In genomic region chr7:44046321-44047061, GRCh38 we compare ENCODE assay signal across 1 cellular context.
TF ChIP-seq lines count a peak whose summit lies in the region.

No MANE protein-coding gene starts in this region.

TF ChIP-seq in GM12878, 131 proteins besides CTCF, POLR2A, EP300 and RAD21 (continues in another document):
- TF ChIP-seq CEBPB (IDR thresholded peaks at IDR 0.05; ENCODE audit: borderline replicate concordance in 1 of 2, low read depth in 2 of 2, low read length in 2 of 2): no peak
- TF ChIP-seq, protein P1, sequence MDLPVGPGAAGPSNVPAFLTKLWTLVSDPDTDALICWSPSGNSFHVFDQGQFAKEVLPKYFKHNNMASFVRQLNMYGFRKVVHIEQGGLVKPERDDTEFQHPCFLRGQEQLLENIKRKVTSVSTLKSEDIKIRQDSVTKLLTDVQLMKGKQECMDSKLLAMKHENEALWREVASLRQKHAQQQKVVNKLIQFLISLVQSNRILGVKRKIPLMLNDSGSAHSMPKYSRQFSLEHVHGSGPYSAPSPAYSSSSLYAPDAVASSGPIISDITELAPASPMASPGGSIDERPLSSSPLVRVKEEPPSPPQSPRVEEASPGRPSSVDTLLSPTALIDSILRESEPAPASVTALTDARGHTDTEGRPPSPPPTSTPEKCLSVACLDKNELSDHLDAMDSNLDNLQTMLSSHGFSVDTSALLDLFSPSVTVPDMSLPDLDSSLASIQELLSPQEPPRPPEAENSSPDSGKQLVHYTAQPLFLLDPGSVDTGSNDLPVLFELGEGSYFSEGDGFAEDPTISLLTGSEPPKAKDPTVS (IDR thresholded peaks at IDR 0.05; ENCODE audit: low read depth, low read length): no peak
- TF ChIP-seq ZNF207 (IDR thresholded peaks at IDR 0.05; ENCODE audit: borderline replicate concordance): no peak
- TF ChIP-seq SUZ12 (IDR thresholded peaks at IDR 0.05; ENCODE audit: unreplicated experiment): no peak
- TF ChIP-seq KAT2A (conservative IDR thresholded peaks at IDR 0.05; ENCODE audit: control insufficient read depth, low read depth, low read length): no peak
- peak in 1 of 2 experiments; percentile 17; a peak in 1 of 4 replicates for TF ChIP-seq BHLHE40 (IDR thresholded peaks at IDR 0.05; ENCODE audit: borderline replicate concordance in 1 of 2, low read depth in 2 of 2, low read length in 1 of 2)
- TF ChIP-seq IKZF1 (conservative IDR thresholded peaks at IDR 0.05): peak; percentile 62
- peak; percentile 76 for TF ChIP-seq TCF12 (IDR thresholded peaks at IDR 0.05; ENCODE audit: low read depth, low read length)
- no peak for TF ChIP-seq SRF (IDR thresholded peaks at IDR 0.05; ENCODE audit: low read depth in 2 of 2, low read length in 2 of 2)
- peak in 1 of 2 experiments; percentile 51; a peak in 2 of 4 replicates for TF ChIP-seq ETV6 (conservative IDR thresholded peaks at IDR 0.05 in 1 of 2, IDR thresholded peaks at IDR 0.05 in 1 of 2; ENCODE audit: borderline replicate concordance in 1 of 2, low read depth in 1 of 2)
- peak; percentile 83 for TF ChIP-seq RUNX3 (IDR thresholded peaks at IDR 0.05; ENCODE audit: low read length)
- TF ChIP-seq MTA3 (IDR thresholded peaks at IDR 0.05; ENCODE audit: borderline replicate concordance, low read length): no peak
- no peak for TF ChIP-seq KLF5 (IDR thresholded peaks at IDR 0.05; ENCODE audit: partially characterized antibody)
- peak; percentile 53; a peak in 3 of 4 replicates for TF ChIP-seq IKZF2 (IDR thresholded peaks at IDR 0.05)
- no peak for TF ChIP-seq MXI1 (IDR thresholded peaks at IDR 0.05; ENCODE audit: low read depth, low read length)
- peak; percentile 52; the same call in 1 of the 2 replicates for TF ChIP-seq TCF3 (IDR thresholded peaks at IDR 0.05; ENCODE audit: borderline replicate concordance, insufficient read depth, low read depth, low read length)
- TF ChIP-seq MLLT1 (IDR thresholded peaks at IDR 0.05): 0 out of 2 replicates have a peak, but pooled peaks have one; percentile 23
- TF ChIP-seq, protein P2, sequence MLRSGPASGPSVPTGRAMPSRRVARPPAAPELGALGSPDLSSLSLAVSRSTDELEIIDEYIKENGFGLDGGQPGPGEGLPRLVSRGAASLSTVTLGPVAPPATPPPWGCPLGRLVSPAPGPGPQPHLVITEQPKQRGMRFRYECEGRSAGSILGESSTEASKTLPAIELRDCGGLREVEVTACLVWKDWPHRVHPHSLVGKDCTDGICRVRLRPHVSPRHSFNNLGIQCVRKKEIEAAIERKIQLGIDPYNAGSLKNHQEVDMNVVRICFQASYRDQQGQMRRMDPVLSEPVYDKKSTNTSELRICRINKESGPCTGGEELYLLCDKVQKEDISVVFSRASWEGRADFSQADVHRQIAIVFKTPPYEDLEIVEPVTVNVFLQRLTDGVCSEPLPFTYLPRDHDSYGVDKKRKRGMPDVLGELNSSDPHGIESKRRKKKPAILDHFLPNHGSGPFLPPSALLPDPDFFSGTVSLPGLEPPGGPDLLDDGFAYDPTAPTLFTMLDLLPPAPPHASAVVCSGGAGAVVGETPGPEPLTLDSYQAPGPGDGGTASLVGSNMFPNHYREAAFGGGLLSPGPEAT (IDR thresholded peaks at IDR 0.05; ENCODE audit: low read depth): 0 out of 2 replicates have a peak, but pooled peaks have one; percentile 22
- no peak for TF ChIP-seq RB1 (IDR thresholded peaks at IDR 0.05; ENCODE audit: borderline replicate concordance)
- peak; percentile 79; the same call in 1 of the 2 replicates for TF ChIP-seq SPI1 (IDR thresholded peaks at IDR 0.05; ENCODE audit: borderline replicate concordance, insufficient read depth, low read depth, low read length)
- TF ChIP-seq NR2F1 (conservative IDR thresholded peaks at IDR 0.05): peak; percentile 78
- no peak for TF ChIP-seq SMARCA5 (IDR thresholded peaks at IDR 0.05)
- TF ChIP-seq, protein P3, sequence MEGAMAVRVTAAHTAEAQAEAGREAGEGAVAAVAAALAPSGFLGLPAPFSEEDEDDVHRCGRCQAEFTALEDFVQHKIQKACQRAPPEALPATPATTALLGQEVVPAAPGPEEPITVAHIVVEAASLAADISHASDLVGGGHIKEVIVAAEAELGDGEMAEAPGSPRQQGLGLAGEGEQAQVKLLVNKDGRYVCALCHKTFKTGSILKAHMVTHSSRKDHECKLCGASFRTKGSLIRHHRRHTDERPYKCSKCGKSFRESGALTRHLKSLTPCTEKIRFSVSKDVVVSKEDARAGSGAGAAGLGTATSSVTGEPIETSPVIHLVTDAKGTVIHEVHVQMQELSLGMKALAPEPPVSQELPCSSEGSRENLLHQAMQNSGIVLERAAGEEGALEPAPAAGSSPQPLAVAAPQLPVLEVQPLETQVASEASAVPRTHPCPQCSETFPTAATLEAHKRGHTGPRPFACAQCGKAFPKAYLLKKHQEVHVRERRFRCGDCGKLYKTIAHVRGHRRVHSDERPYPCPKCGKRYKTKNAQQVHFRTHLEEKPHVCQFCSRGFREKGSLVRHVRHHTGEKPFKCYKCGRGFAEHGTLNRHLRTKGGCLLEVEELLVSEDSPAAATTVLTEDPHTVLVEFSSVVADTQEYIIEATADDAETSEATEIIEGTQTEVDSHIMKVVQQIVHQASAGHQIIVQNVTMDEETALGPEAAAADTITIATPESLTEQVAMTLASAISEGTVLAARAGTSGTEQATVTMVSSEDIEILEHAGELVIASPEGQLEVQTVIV (IDR thresholded peaks at IDR 0.05; ENCODE audit: borderline replicate concordance, partially characterized antibody): no peak
- TF ChIP-seq POLR2AphosphoS2 (IDR thresholded peaks at IDR 0.05; ENCODE audit: low read depth, low read length): no peak
- TF ChIP-seq BRCA1 (IDR thresholded peaks at IDR 0.05; ENCODE audit: low read depth, low read length): no peak
- TF ChIP-seq HDGF (IDR thresholded peaks at IDR 0.05): peak; percentile 90
- TF ChIP-seq FOS (IDR thresholded peaks at IDR 0.05; ENCODE audit: borderline replicate concordance, extremely low read depth, insufficient read length): no peak
- TF ChIP-seq MTA2 (IDR thresholded peaks at IDR 0.05; ENCODE audit: low read depth): peak; percentile 35; the same call in 1 of the 2 replicates
- no peak for TF ChIP-seq ZBTB11 (CRISPR knock-in tag; IDR thresholded peaks at IDR 0.05)
- TF ChIP-seq, protein P4, sequence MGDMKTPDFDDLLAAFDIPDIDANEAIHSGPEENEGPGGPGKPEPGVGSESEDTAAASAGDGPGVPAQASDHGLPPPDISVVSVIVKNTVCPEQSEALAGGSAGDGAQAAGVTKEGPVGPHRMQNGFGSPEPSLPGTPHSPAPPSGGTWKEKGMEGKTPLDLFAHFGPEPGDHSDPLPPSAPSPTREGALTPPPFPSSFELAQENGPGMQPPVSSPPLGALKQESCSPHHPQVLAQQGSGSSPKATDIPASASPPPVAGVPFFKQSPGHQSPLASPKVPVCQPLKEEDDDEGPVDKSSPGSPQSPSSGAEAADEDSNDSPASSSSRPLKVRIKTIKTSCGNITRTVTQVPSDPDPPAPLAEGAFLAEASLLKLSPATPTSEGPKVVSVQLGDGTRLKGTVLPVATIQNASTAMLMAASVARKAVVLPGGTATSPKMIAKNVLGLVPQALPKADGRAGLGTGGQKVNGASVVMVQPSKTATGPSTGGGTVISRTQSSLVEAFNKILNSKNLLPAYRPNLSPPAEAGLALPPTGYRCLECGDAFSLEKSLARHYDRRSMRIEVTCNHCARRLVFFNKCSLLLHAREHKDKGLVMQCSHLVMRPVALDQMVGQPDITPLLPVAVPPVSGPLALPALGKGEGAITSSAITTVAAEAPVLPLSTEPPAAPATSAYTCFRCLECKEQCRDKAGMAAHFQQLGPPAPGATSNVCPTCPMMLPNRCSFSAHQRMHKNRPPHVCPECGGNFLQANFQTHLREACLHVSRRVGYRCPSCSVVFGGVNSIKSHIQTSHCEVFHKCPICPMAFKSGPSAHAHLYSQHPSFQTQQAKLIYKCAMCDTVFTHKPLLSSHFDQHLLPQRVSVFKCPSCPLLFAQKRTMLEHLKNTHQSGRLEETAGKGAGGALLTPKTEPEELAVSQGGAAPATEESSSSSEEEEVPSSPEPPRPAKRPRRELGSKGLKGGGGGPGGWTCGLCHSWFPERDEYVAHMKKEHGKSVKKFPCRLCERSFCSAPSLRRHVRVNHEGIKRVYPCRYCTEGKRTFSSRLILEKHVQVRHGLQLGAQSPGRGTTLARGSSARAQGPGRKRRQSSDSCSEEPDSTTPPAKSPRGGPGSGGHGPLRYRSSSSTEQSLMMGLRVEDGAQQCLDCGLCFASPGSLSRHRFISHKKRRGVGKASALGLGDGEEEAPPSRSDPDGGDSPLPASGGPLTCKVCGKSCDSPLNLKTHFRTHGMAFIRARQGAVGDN (IDR thresholded peaks at IDR 0.05): no peak
- peak; percentile 52; the same call in 1 of the 2 replicates for TF ChIP-seq PAX5 (IDR thresholded peaks at IDR 0.05; ENCODE audit: borderline replicate concordance, low read depth, low read length)
- TF ChIP-seq NR2C2 (IDR thresholded peaks at IDR 0.05; ENCODE audit: borderline replicate concordance, control insufficient read depth, insufficient read length, low read depth): no peak
- TF ChIP-seq GABPA (IDR thresholded peaks at IDR 0.05; ENCODE audit: low read depth): no peak
- no peak for TF ChIP-seq PML (IDR thresholded peaks at IDR 0.05; ENCODE audit: low read length)
- TF ChIP-seq, protein P5, sequence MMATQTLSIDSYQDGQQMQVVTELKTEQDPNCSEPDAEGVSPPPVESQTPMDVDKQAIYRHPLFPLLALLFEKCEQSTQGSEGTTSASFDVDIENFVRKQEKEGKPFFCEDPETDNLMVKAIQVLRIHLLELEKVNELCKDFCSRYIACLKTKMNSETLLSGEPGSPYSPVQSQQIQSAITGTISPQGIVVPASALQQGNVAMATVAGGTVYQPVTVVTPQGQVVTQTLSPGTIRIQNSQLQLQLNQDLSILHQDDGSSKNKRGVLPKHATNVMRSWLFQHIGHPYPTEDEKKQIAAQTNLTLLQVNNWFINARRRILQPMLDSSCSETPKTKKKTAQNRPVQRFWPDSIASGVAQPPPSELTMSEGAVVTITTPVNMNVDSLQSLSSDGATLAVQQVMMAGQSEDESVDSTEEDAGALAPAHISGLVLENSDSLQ (IDR thresholded peaks at IDR 0.05): peak; percentile 67; the same call in 1 of the 2 replicates
- TF ChIP-seq ASH2L (IDR thresholded peaks at IDR 0.05; ENCODE audit: borderline replicate concordance, low read depth): no peak
- peak; percentile 26; the same call in 1 of the 2 replicates for TF ChIP-seq ATF7 (IDR thresholded peaks at IDR 0.05; ENCODE audit: low read depth)
- TF ChIP-seq, protein P6, sequence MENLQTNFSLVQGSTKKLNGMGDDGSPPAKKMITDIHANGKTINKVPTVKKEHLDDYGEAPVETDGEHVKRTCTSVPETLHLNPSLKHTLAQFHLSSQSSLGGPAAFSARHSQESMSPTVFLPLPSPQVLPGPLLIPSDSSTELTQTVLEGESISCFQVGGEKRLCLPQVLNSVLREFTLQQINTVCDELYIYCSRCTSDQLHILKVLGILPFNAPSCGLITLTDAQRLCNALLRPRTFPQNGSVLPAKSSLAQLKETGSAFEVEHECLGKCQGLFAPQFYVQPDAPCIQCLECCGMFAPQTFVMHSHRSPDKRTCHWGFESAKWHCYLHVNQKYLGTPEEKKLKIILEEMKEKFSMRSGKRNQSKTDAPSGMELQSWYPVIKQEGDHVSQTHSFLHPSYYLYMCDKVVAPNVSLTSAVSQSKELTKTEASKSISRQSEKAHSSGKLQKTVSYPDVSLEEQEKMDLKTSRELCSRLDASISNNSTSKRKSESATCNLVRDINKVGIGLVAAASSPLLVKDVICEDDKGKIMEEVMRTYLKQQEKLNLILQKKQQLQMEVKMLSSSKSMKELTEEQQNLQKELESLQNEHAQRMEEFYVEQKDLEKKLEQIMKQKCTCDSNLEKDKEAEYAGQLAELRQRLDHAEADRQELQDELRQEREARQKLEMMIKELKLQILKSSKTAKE (IDR thresholded peaks at IDR 0.05; ENCODE audit: low read depth, poor library complexity, severe bottlenecking): peak; percentile 46
- TF ChIP-seq GATAD2B (conservative IDR thresholded peaks at IDR 0.05; ENCODE audit: low read depth): no peak
- TF ChIP-seq IRF4 (IDR thresholded peaks at IDR 0.05; ENCODE audit: low read depth, low read length): no peak
- TF ChIP-seq USF2 (IDR thresholded peaks at IDR 0.05; ENCODE audit: borderline replicate concordance, low read depth, low read length): no peak
- no peak for TF ChIP-seq MEF2B (IDR thresholded peaks at IDR 0.05; ENCODE audit: partially characterized antibody, poor library complexity, severe bottlenecking)
- TF ChIP-seq NFYA (IDR thresholded peaks at IDR 0.05; ENCODE audit: borderline replicate concordance, low read depth, low read length): no peak
- TF ChIP-seq BCL11A (IDR thresholded peaks at IDR 0.05; ENCODE audit: low read depth, low read length): no peak
